ENCODE assay signal across 8 cellular contexts in genomic region chr1:178189814-178190213, GRCh38.
DNase-seq lines count a peak whose midpoint lies in the region; ATAC-seq and TF ChIP-seq lines count a peak whose summit lies in the region.

No MANE protein-coding gene starts in this region.

- H3K9me3 ChIP-seq in right cardiac atrium (ENCODE audit: control insufficient read depth, low read length) (no peaks in the 10 kb centered on the region), ascending aorta (no peaks in the 10 kb centered on the region)

- CTCF ChIA-PET in activated CD4-positive, alpha-beta T cell treated with anti-CD3 and anti-CD28 coated beads for 36 hours (lab: Charles Lee): no interaction called here

- no peak overlapping the region for H3K4me3 Mint-ChIP-seq in activated CD4-positive, alpha-beta T cell treated with anti-CD3 and anti-CD28 coated beads for 36 hours

- no peak for ATAC-seq in activated CD4-positive, alpha-beta T cell treated with anti-CD3 and anti-CD28 coated beads for 36 hours
- ATAC-seq in right cardiac atrium (peak; percentile 64 to 70), HG03565 (IDR thresholded peaks at IDR 0.05; ENCODE audit: unreplicated experiment) (no peak)

- POLR2A ChIA-PET in activated CD4-positive, alpha-beta T cell treated with anti-CD3 and anti-CD28 coated beads for 36 hours (lab: Charles Lee): no interaction called here

- peaks cover 4% of the 10 kb centered on the region for H3K27me3 Mint-ChIP-seq in activated CD4-positive, alpha-beta T cell treated with anti-CD3 and anti-CD28 coated beads for 36 hours

- 75% methylated on average over 3 of the region's 3 CpGs for WGBS in right cardiac atrium

- no peaks in the 10 kb centered on the region for H3K36me3 Mint-ChIP-seq in activated CD4-positive, alpha-beta T cell treated with anti-CD3 and anti-CD28 coated beads for 36 hours (ENCODE audit: low read depth)

- H3K27ac ChIP-seq in right cardiac atrium (ENCODE audit: low read length): no peak overlapping the region
- H3K27ac ChIP-seq in ascending aorta: no peak overlapping the region

- intact Hi-C loops in activated CD4-positive, alpha-beta T cell treated with anti-CD3 and anti-CD28 coated beads for 36 hours (cut with DNase I, micrococcal nuclease): no loop called here
- intact Hi-C loops in right cardiac atrium (cut with DNase I) (loop anchor here in 1 of 4 donors (10.0 kb wide), 1 partner anchor 95 kb away; the partner anchor contains the start of gene RASAL2), ascending aorta (cut with DNase I) (no loop called here)

- H3K9me3 Mint-ChIP-seq in activated CD4-positive, alpha-beta T cell treated with anti-CD3 and anti-CD28 coated beads for 36 hours (ENCODE audit: low read depth): no peaks in the 10 kb centered on the region

- H3K36me3 ChIP-seq in ascending aorta: no peaks in the 10 kb centered on the region

- H3K27ac Mint-ChIP-seq in activated CD4-positive, alpha-beta T cell treated with anti-CD3 and anti-CD28 coated beads for 36 hours: no peak overlapping the region

- H3K27me3 ChIP-seq in right cardiac atrium (ENCODE audit: control insufficient read depth, insufficient read depth) (no peaks in the 10 kb centered on the region), ascending aorta (no peaks in the 10 kb centered on the region)

- no peaks in the 10 kb centered on the region for H3K4me1 Mint-ChIP-seq in activated CD4-positive, alpha-beta T cell treated with anti-CD3 and anti-CD28 coated beads for 36 hours

- DNase-seq in activated CD4-positive, alpha-beta T cell treated with anti-CD3 and anti-CD28 coated beads for 36 hours: peak; percentile 8
- no peak for DNase-seq in activated CD4-positive, alpha-beta T cell treated with anti-CD3 and anti-CD28 coated beads, Interleukin-2, amount 50 U/mL, for 4 hours
- DNase-seq in HuH-7 (ENCODE audit: low spot score) (peak; percentile 20), SK-N-DZ (ENCODE audit: low spot score) (peak; percentile 38), right cardiac atrium (peak in 2 of 3 donors; percentile 20 to 56), epidermal melanocyte (ENCODE audit: insufficient read length, low spot score) (no peak), ascending aorta (ENCODE audit: low spot score in 2 of 2) (no peak)

- H3K4me3 ChIP-seq in right cardiac atrium (ENCODE audit: low read length) (no peak overlapping the region), ascending aorta (no peak overlapping the region)

- H3K4me1 ChIP-seq in right cardiac atrium (ENCODE audit: control insufficient read depth, insufficient read depth, low read length) (peaks cover 3% of the 10 kb centered on the region), ascending aorta (no peaks in the 10 kb centered on the region)

- TF ChIP-seq CTCF in ascending aorta (IDR thresholded peaks at IDR 0.05): peak in 1 of 3 experiments; percentile 20

Comparison
In these comparisons a context has a peak if more than half of its experiments do, and no peak if none do; other contexts are left out.
1. DNase-seq: peak in activated CD4-positive, alpha-beta T cell treated with anti-CD3 and anti-CD28 coated beads for 36 hours (single experiment), HuH-7 (single experiment), SK-N-DZ (single experiment) and right cardiac atrium (2 of 3); none in activated CD4-positive, alpha-beta T cell treated with anti-CD3 and anti-CD28 coated beads, Interleukin-2, amount 50 U/mL, for 4 hours (0 of 2), epidermal melanocyte (single experiment) and ascending aorta (0 of 2).
2. ATAC-seq: peak in right cardiac atrium (2 of 2); none in activated CD4-positive, alpha-beta T cell treated with anti-CD3 and anti-CD28 coated beads for 36 hours (single experiment) and HG03565 (single experiment).